In the genomic region with DNA sequence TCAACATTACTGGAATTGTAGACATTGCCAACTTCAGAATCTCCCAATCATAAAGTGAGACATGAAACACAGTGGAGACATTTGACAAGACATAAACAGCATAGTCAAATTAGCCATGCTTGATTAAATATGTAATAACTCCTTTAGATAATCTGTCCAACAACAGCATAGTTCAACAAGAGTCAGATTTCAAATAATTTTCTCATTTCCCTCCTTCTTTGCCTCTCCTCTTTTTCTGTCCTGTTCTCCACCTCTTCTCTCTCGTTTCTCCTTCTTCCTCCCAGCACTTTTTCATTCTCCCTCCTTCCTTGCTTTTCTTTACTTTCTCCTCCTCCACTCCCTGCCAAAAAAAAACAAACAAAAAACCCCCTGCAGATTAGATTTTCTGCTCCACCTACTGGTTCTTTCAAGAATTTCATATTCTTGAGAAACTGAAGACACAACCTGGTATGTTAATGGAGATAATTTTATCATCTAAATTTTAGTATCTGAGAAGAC, we compare ENCODE assay signal across 8 cellular contexts. TPM values are rescaled to one million over a fixed set of nuclear protein-coding genes. Genes with fewer than 3 reads are reported as not detected.
DNase-seq lines count a peak whose midpoint lies in the region; ATAC-seq and TF ChIP-seq lines count a peak whose summit lies in the region.

No MANE protein-coding gene starts in this region.

- TF ChIP-seq POLR2A in GM18505 (IDR thresholded peaks at IDR 0.05; ENCODE audit: borderline replicate concordance, extremely low read depth, insufficient read depth, insufficient read length): no peak

- no peaks in the 10 kb centered on the region for H3K36me3 ChIP-seq in BE2C

- H3K27me3 ChIP-seq in BE2C (no peaks in the 10 kb centered on the region), foreskin keratinocyte (no peaks in the 10 kb centered on the region)

- peak; percentile 59 for TF ChIP-seq CTCF in BE2C (IDR thresholded peaks at IDR 0.05; ENCODE audit: low read depth, low read length)
- TF ChIP-seq CTCF in foreskin keratinocyte (conservative IDR thresholded peaks at IDR 0.05): peak; percentile 69

- ATAC-seq in GM18505 (IDR thresholded peaks at IDR 0.05; ENCODE audit: unreplicated experiment) (peak; percentile 65), HG02981 (IDR thresholded peaks at IDR 0.05; ENCODE audit: unreplicated experiment) (peak; percentile 63), foreskin keratinocyte (no peak)

- no peak overlapping the region for H3K4me3 ChIP-seq in BE2C (ENCODE audit: low read depth, low read length)

- H3K27ac ChIP-seq in foreskin keratinocyte: no peak overlapping the region

- no peaks in the 10 kb centered on the region for H3K4me1 ChIP-seq in BE2C
- peaks cover 4% of the 10 kb centered on the region for H3K4me1 ChIP-seq in foreskin keratinocyte

- no peak for DNase-seq in BE2C
- peak; percentile 21 for DNase-seq in SK-N-DZ (ENCODE audit: low spot score)
- DNase-seq in foreskin keratinocyte: no peak
- DNase-seq in activated CD4-positive, CD25-positive, alpha-beta regulatory T cell (lab: John Stamatoyannopoulos, UW): no peak
- DNase-seq in islet precursor cell: no peak
- no peak for DNase-seq in iPS-NIHi11 (ENCODE audit: low spot score)

- no peaks in the 10 kb centered on the region for H3K9me3 ChIP-seq in BE2C

RNA-seq across cellular contexts. Expression of a gene that starts 20.1 kb away (rescaled TPM):
- polyA plus RNA-seq in BE2C (2012; ENCODE audit: insufficient read depth, insufficient read length, low read depth): 14.2 TPM
- polyA plus RNA-seq in SK-N-DZ (2014; cell fraction: cytosol; rRNA removed): 20.0 and 27.8 TPM in 2 replicates
- 28.5 and 30.1 TPM in 2 replicates for polyA plus RNA-seq in SK-N-DZ (2014; cell fraction: nucleus; rRNA removed)
- 23.3 and 26.9 TPM in 2 replicates for total RNA-seq in foreskin keratinocyte
- 13.1 and 16.1 TPM in 2 replicates for polyA plus RNA-seq in foreskin keratinocyte

RNA-seq across cellular contexts. Expression of a gene that starts 41.5 kb away (rescaled TPM):
- not detected for polyA plus RNA-seq in BE2C (2012; ENCODE audit: insufficient read depth, insufficient read length, low read depth)
- polyA plus RNA-seq in SK-N-DZ (2014; cell fraction: cytosol; rRNA removed): 1.9 and 2.3 TPM in 2 replicates
- 1.5 and 2.2 TPM in 2 replicates for polyA plus RNA-seq in SK-N-DZ (2014; cell fraction: nucleus; rRNA removed)
- total RNA-seq in foreskin keratinocyte: not detected in 2 replicates
- not detected in 2 replicates for polyA plus RNA-seq in foreskin keratinocyte

RNA-seq across cellular contexts. Expression of a gene that starts 50.6 kb away (rescaled TPM):
- 102 TPM for polyA plus RNA-seq in BE2C (2012; ENCODE audit: insufficient read depth, insufficient read length, low read depth)
- polyA plus RNA-seq in SK-N-DZ (2014; cell fraction: cytosol; rRNA removed): 112 and 118 TPM in 2 replicates
- polyA plus RNA-seq in SK-N-DZ (2014; cell fraction: nucleus; rRNA removed): 158 and 217 TPM in 2 replicates
- 52.2 and 55.4 TPM in 2 replicates for total RNA-seq in foreskin keratinocyte
- 31.3 and 40.3 TPM in 2 replicates for polyA plus RNA-seq in foreskin keratinocyte
